29 cellular contexts compared by ENCODE assay signal in the genomic region with DNA sequence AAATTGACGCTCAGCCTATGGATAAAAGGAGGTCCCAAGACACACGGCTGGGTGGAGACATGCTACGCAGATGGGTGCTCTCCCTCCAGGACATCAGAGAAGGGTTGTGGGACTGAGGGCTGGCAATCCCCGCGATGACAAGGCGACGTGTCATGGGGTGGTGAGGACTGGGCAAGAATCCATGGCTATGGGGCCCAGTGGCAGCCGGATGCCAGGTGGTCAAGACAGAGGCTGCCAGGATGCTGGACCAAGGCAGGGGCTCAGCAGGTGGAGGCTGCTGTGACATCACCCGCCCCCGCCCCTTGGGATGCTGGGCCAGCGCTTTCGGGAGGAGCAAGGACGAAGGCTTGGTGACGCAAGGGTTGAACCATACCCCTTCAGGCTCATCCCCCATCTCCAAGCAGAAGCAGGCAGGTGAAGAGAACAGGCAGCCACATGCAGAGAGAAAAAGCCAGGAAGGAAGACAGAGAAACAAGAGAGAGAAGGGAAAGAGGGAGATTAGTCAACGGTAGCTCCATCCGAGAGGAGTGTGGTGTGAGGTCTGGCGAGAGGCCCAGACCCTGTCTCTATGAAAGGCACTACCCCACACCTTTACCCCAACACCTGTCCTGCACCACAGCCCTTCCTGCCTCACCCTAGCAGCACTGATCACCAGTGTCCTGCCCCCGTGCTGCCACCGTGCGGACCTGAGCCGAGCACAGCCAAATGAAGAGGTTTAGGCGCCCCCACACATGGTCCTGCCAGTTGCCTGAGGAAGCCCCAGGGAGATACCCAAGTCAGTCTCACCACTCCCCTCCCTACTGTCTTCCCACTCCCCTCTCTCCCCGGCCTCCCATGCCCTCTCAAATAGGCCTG. TPM values are rescaled to one million over a fixed set of nuclear protein-coding genes. Genes with fewer than 3 reads are reported as not detected.
A peak's percentile ranks its signal among the peaks of the same experiment; 100 is the strongest.
DNase-seq lines count a peak whose midpoint lies in the region; TF ChIP-seq lines count a peak whose summit lies in the region.
"Had no signal": no experiment of that assay in that cellular context is flagged by ENCODE, and none has a peak within 500 bp of the region (broad histone marks: within the 10 kb centered on the region; RNA-seq: fewer than 3 reads in every experiment).

No MANE protein-coding gene starts in this region.

- H3K4me3 Mint-ChIP-seq in CD14-positive monocyte = no peak overlapping the region
- H3K4me3 Mint-ChIP-seq in Caco-2 (ENCODE audit: unreplicated experiment) = no peak overlapping the region
- H3K4me3 Mint-ChIP-seq: HFFc6; mesothelial cell of epicardium; naive thymus-derived CD8-positive, alpha-beta T cell; WTC11 had no signal

- peaks cover 0 to 3% (median 0%) of the 10 kb centered on the region in 3 donors for H3K27me3 Mint-ChIP-seq in CD14-positive monocyte (ENCODE audit: low read depth in 3 of 3)
- no peaks in the 10 kb centered on the region for H3K27me3 Mint-ChIP-seq in Caco-2 (ENCODE audit: insufficient read depth, unreplicated experiment)
- H3K27me3 Mint-ChIP-seq: naive thymus-derived CD8-positive, alpha-beta T cell had no signal

- H3K36me3 ChIP-seq in MG63 (peaks cover 43% of the 10 kb centered on the region), osteoblast (ENCODE audit: insufficient read depth, low read length) (peaks cover 51% of the 10 kb centered on the region), Caco-2 (ENCODE audit: control insufficient read depth, insufficient read depth, low read length) (peaks cover 1% of the 10 kb centered on the region)
- H3K36me3 ChIP-seq: ovary had no signal

- H3K4me1 ChIP-seq in osteoblast (ENCODE audit: insufficient read depth, low read length) (peaks cover 2% of the 10 kb centered on the region), Caco-2 (peaks cover 6% of the 10 kb centered on the region; the same call in 1 of the 2 replicates)

- peaks cover 10% of the 10 kb centered on the region for H4K20me1 ChIP-seq in osteoblast (ENCODE audit: insufficient read depth, low read length)

- H2AFZ ChIP-seq in osteoblast (ENCODE audit: low read length) = no peak overlapping the region

- H3K9me3 ChIP-seq in MG63 (no peaks in the 10 kb centered on the region), osteoblast (ENCODE audit: low read depth, low read length) (no peaks in the 10 kb centered on the region), Caco-2 (no peaks in the 10 kb centered on the region)
- H3K9me3 ChIP-seq: esophagus squamous epithelium, gastrocnemius medialis, left ventricle myocardium inferior, ovary, SK-N-SH had no signal

- intact Hi-C loops in CD14-positive monocyte (cut with micrococcal nuclease) = no loop called here
- intact Hi-C loops in lower leg skin (cut with DNase I; ENCODE audit: low total_unique reads) = no loop called here
- intact Hi-C loops in Caco-2 (cut with micrococcal nuclease; ENCODE audit: unreplicated experiment) = no loop called here

- no TSS peak for BruUV-seq in Caco-2 (replicated peaks; lab: Mats Ljungman, UMichigan)

- POLR2A ChIA-PET in Caco-2 (lab: Charles Lee) = no interaction called here

- no peaks in the 10 kb centered on the region for H3K27me3 ChIP-seq in MG63
- H3K27me3 ChIP-seq in osteoblast (ENCODE audit: insufficient read depth, low read length) = no peaks in the 10 kb centered on the region
- H3K27me3 ChIP-seq in Caco-2 (replicated peaks; ENCODE audit: control insufficient read depth, insufficient read depth, low read length) = no peaks in the 10 kb centered on the region
- H3K27me3 ChIP-seq: esophagus squamous epithelium, gastrocnemius medialis, ovary had no signal

- H3K36me3 Mint-ChIP-seq in CD14-positive monocyte (peaks cover 92 to 100% of the 10 kb centered on the region in 2 donors), Caco-2 (ENCODE audit: insufficient read depth, unreplicated experiment) (peaks cover 51% of the 10 kb centered on the region)

- no peaks in the 10 kb centered on the region for H3K79me2 ChIP-seq in osteoblast (ENCODE audit: insufficient read depth, low read length)

- H3K4me3 ChIP-seq in MG63 = no peak overlapping the region
- H3K4me3 ChIP-seq in osteoblast (ENCODE audit: insufficient read depth, low read length) = no peak overlapping the region
- no peak overlapping the region for H3K4me3 ChIP-seq in lower leg skin (ENCODE audit: low read depth, poor library complexity, severe bottlenecking)
- H3K4me3 ChIP-seq in Caco-2 (ENCODE audit: low read depth, low read length) = no peak overlapping the region
- H3K4me3 ChIP-seq: esophagus squamous epithelium, gastrocnemius medialis, left ventricle myocardium inferior, ovary, smooth muscle cell had no signal

- H3K27ac Mint-ChIP-seq in CD14-positive monocyte (peak overlapping the region in 4 of 7 donors; percentile 26 to 77 (median 42)), Caco-2 (ENCODE audit: unreplicated experiment) (no peak overlapping the region)
- H3K27ac Mint-ChIP-seq: HFFc6, mesothelial cell of epicardium, WTC11 had no signal

- TF ChIP-seq CTCF in CD14-positive monocyte (IDR thresholded peaks at IDR 0.05) = no peak
- TF ChIP-seq CTCF in osteoblast (IDR thresholded peaks at IDR 0.05; ENCODE audit: extremely low read depth, low read depth, low read length) = no peak
- TF ChIP-seq CTCF in lower leg skin (IDR thresholded peaks at IDR 0.05) = no peak
- no peak for TF ChIP-seq CTCF in Caco-2 (IDR thresholded peaks at IDR 0.05; ENCODE audit: insufficient read depth in 1 of 2, low read depth in 1 of 2, low read length in 1 of 2, severe bottlenecking in 1 of 2, unreplicated experiment in 1 of 2)

- DNase-seq in CD14-positive monocyte (ENCODE audit: low spot score) (no peak), MG63 (peak; percentile 67), cerebellum (ENCODE audit: low spot score) (peak; percentile 44), osteoblast (ENCODE audit: insufficient read length, low spot score, missing footprints) (peak; percentile 79), lower leg skin (ENCODE audit: low spot score in 2 of 2) (no peak), Caco-2 (no peak), HK-2 (ENCODE audit: unreplicated experiment) (no peak)
- DNase-seq: activated CD4-positive, alpha-beta T cell treated with anti-CD3 and anti-CD28 coated beads, Interleukin-2, amount 50 U/mL, for 4 hours; activated CD8-positive, alpha-beta memory T cell treated with anti-CD3 and anti-CD28 coated beads, Interleukin-2, amount 50 U/mL, for 48 hours; activated effector memory CD4-positive, alpha-beta T cell treated with Interleukin-2 at 50 U/mL for 16 hours; effector CD8-positive, alpha-beta T cell; esophagus squamous epithelium; gastrocnemius medialis; HFFc6; hypothalamus; left ventricle myocardium inferior; naive thymus-derived CD8-positive, alpha-beta T cell; NCI-H1694; NCI-H2171 treated with DMSO at 0.1 percent for 48 hours; NCI-H526; ovary; retina; SK-N-SH; stimulated activated CD4-positive, alpha-beta T cell treated with anti-CD3 and anti-CD28 coated beads, Interleukin-2, amount 100 ng/mL, for 24 hours had no signal

- 75 to 88% methylated on average over 23 of the region's 23 CpGs for WGBS in lower leg skin, 2 donors

- CTCF ChIA-PET in Caco-2 (lab: Charles Lee) = no interaction called here

- H3K4me2 ChIP-seq in osteoblast (ENCODE audit: insufficient read depth, low read length) = no peak overlapping the region
- H3K4me2 ChIP-seq: KMS-11, SK-N-SH, smooth muscle cell had no signal

- H3K27ac ChIP-seq in osteoblast (ENCODE audit: low read depth, low read length) = no peak overlapping the region
- H3K27ac ChIP-seq: KMS-11, left ventricle myocardium inferior, ovary had no signal

- H3K9me3 Mint-ChIP-seq in CD14-positive monocyte (no peaks in the 10 kb centered on the region), Caco-2 (ENCODE audit: unreplicated experiment) (no peaks in the 10 kb centered on the region)
- H3K9me3 Mint-ChIP-seq: HFFc6; mesothelial cell of epicardium; naive thymus-derived CD8-positive, alpha-beta T cell; WTC11 had no signal

- no peaks in the 10 kb centered on the region for H3K4me1 Mint-ChIP-seq in CD14-positive monocyte
- peaks cover 8% of the 10 kb centered on the region for H3K4me1 Mint-ChIP-seq in Caco-2 (ENCODE audit: low read depth, unreplicated experiment)
- H3K4me1 Mint-ChIP-seq: WTC11 had no signal

- no peak for TF ChIP-seq POLR2A in lower leg skin (IDR thresholded peaks at IDR 0.05)

RNA-seq across cellular contexts. Expression of a gene that starts 24.1 kb away (rescaled TPM):
- under 1 TPM; 0.35 to 0.50 TPM for polyA plus RNA-seq in CD14-positive monocyte
- total RNA-seq in MG63 (2014; rRNA removed; shearing (Covaris generic); ENCODE audit: low replicate concordance) = not detected in 2 replicates
- total RNA-seq in cerebellum = not detected
- not detected in 2 replicates for total RNA-seq in osteoblast
- total RNA-seq in lower leg skin = 1 to 10 TPM in 2 of 4 donors, under 1 TPM in 2; 0.17 to 2.9 (median 0.80) TPM
- 1.1 and 1.8 TPM in 2 replicates for total RNA-seq in Caco-2 (2022)
- total RNA-seq: smooth muscle cell had no signal
- polyA plus RNA-seq: AG04450; naive thymus-derived CD8-positive, alpha-beta T cell; smooth muscle cell had no signal

RNA-seq across cellular contexts. Expression of a gene that starts 33.2 kb away (rescaled TPM):
- 10 to 100 TPM; 14.9 to 15.7 TPM for polyA plus RNA-seq in CD14-positive monocyte
- total RNA-seq in MG63 (2014; rRNA removed; shearing (Covaris generic); ENCODE audit: low replicate concordance) = 15.5 and 15.9 TPM in 2 replicates
- total RNA-seq in cerebellum (3.3 TPM), osteoblast (11.6 and 13.0 TPM in 2 replicates), lower leg skin (10 to 100 TPM; 58.0 to 75.0 (median 67.8) TPM), Caco-2 (2022) (20.4 and 21.1 TPM in 2 replicates)
- total RNA-seq: naive thymus-derived CD8-positive, alpha-beta T cell had no signal

RNA-seq across cellular contexts. Expression of a gene that starts 48.8 kb away (rescaled TPM):
- 10 to 100 TPM; 29.0 to 40.3 TPM for polyA plus RNA-seq in CD14-positive monocyte
- 49.3 and 75.2 TPM in 2 replicates for total RNA-seq in MG63 (2014; rRNA removed; shearing (Covaris generic); ENCODE audit: low replicate concordance)
- 35.4 TPM for total RNA-seq in cerebellum
- 35.4 and 37.3 TPM in 2 replicates for total RNA-seq in osteoblast
- 10 to 100 TPM; 65.4 to 95.5 (median 79.0) TPM for total RNA-seq in lower leg skin
- total RNA-seq in Caco-2 (2022) = 101 and 102 TPM in 2 replicates

Comparison
In these comparisons a context has a peak if more than half of its experiments do, and no peak if none do; other contexts are left out.
1. DNase-seq: peak in MG63 (single experiment), cerebellum (single experiment) and osteoblast (single experiment); none in CD14-positive monocyte (single experiment), lower leg skin (0 of 2), Caco-2 (0 of 2) and HK-2 (single experiment).